In genomic region chr5:138539791-138540190, GRCh38 we compare ENCODE assay signal across 15 cellular contexts. TPM values are rescaled to one million over a fixed set of nuclear protein-coding genes. Genes with fewer than 3 reads are reported as not detected.
A peak's percentile ranks its signal among the peaks of the same experiment; 100 is the strongest.
DNase-seq lines count a peak whose midpoint lies in the region; ATAC-seq and TF ChIP-seq lines count a peak whose summit lies in the region.
"Had no signal": no experiment of that assay in that cellular context is flagged by ENCODE, and none has a peak within 500 bp of the region (broad histone marks: within the 10 kb centered on the region; RNA-seq: fewer than 3 reads in every experiment).

No MANE protein-coding gene starts in this region.

- no peak overlapping the region for H3K27ac ChIP-seq in PC-9
- no peak overlapping the region for H3K27ac ChIP-seq in iPS-20b (ENCODE audit: low read length)
- H3K27ac ChIP-seq: coronary artery had no signal

- H3F3A ChIP-seq in PC-9 (ENCODE audit: insufficient read depth, low read depth): peaks cover 29% of the 10 kb centered on the region; the same call in 1 of the 2 replicates

- POLR2A ChIA-PET in PC-9 (lab: Charles Lee; ENCODE audit: unreplicated experiment): no interaction called here

- H3K36me3 ChIP-seq in PC-9 (ENCODE audit: low read depth) (peaks cover 46% of the 10 kb centered on the region), iPS-20b (ENCODE audit: insufficient read depth, low read depth, low read length) (peaks cover 52% of the 10 kb centered on the region)

- CTCF ChIA-PET in PC-9 (lab: Charles Lee): no interaction called here

- H3K9me3 ChIP-seq in PC-9 (ENCODE audit: insufficient read depth, low read depth) (no peaks in the 10 kb centered on the region), iPS-20b (ENCODE audit: insufficient read depth, low read depth, low read length) (no peaks in the 10 kb centered on the region)

- intact Hi-C loops in PC-9 (cut with micrococcal nuclease; ENCODE audit: unreplicated experiment): loop anchor here (10.0 kb wide), 1 partner anchor 355 kb away; no protein-coding TSS in a partner anchor

- no peak for TF ChIP-seq CTCF in PC-9 (conservative IDR thresholded peaks at IDR 0.05)

- no peak for DNase-seq in activated T-cell treated with anti-CD3 and anti-CD28 coated beads, Interleukin-2, amount 50 U/mL, for 72 hours
- DNase-seq in activated T-cell treated with anti-CD3 and anti-CD28 coated beads, Interleukin-2, amount 50 U/mL, for 48 hours: no peak
- no peak for DNase-seq in PC-9
- no peak for DNase-seq in iPS-NIHi7 (ENCODE audit: extremely low spot score)
- DNase-seq in SIG-M5 (lab: John Stamatoyannopoulos, UW): no peak
- DNase-seq: activated CD4-positive, alpha-beta T cell treated with anti-CD3 and anti-CD28 coated beads for 1 hour; glutamatergic neuron; kidney glomerular epithelial cell; NCI-H1930; NCI-H526 had no signal

- H3K27ac Mint-ChIP-seq in activated T-cell treated with anti-CD3 and anti-CD28 coated beads, Interleukin-2, amount 50 U/mL, for 72 hours: peak overlapping the region; percentile 43
- peak overlapping the region; percentile 17 for H3K27ac Mint-ChIP-seq in stimulated activated memory B cell treated with anti-CD40 and anti-IgM and Interleukin-4, amounts not matched to agents 10 μg/mL and 1 μg/mL and 100 μg/mL, for 72 hours
- H3K27ac Mint-ChIP-seq: progenitor cell of endocrine pancreas had no signal

- no TSS peak for BruUV-seq in PC-9 (replicated peaks; lab: Mats Ljungman, UMichigan)

- peaks cover 95% of the 10 kb centered on the region for H3K79me2 ChIP-seq in PC-9 (ENCODE audit: low read depth)

- no peaks in the 10 kb centered on the region for H3K9me3 Mint-ChIP-seq in activated T-cell treated with anti-CD3 and anti-CD28 coated beads, Interleukin-2, amount 50 U/mL, for 72 hours
- no peaks in the 10 kb centered on the region for H3K9me3 Mint-ChIP-seq in stimulated activated memory B cell treated with anti-CD40 and anti-IgM and Interleukin-4, amounts not matched to agents 10 μg/mL and 1 μg/mL and 100 μg/mL, for 72 hours

- H3K27me3 ChIP-seq in PC-9 (ENCODE audit: insufficient read depth, low read depth) (no peaks in the 10 kb centered on the region), iPS-20b (ENCODE audit: insufficient read depth, low read length) (no peaks in the 10 kb centered on the region)

- H3K4me3 Mint-ChIP-seq in activated T-cell treated with anti-CD3 and anti-CD28 coated beads, Interleukin-2, amount 50 U/mL, for 72 hours: peak overlapping the region; percentile 49 to 97
- H3K4me3 Mint-ChIP-seq in stimulated activated memory B cell treated with anti-CD40 and anti-IgM and Interleukin-4, amounts not matched to agents 10 μg/mL and 1 μg/mL and 100 μg/mL, for 72 hours: no peak overlapping the region

- no peaks in the 10 kb centered on the region for H3K27me3 Mint-ChIP-seq in activated T-cell treated with anti-CD3 and anti-CD28 coated beads, Interleukin-2, amount 50 U/mL, for 72 hours (ENCODE audit: low read depth)
- H3K27me3 Mint-ChIP-seq in stimulated activated memory B cell treated with anti-CD40 and anti-IgM and Interleukin-4, amounts not matched to agents 10 μg/mL and 1 μg/mL and 100 μg/mL, for 72 hours: no peaks in the 10 kb centered on the region
- H3K27me3 Mint-ChIP-seq: progenitor cell of endocrine pancreas had no signal

- H2AFZ ChIP-seq in PC-9: no peak overlapping the region

- H3K9ac ChIP-seq in iPS-20b (ENCODE audit: low read depth, low read length): no peak overlapping the region

- peaks cover 15 to 32% of the 10 kb centered on the region in 2 donors for H3K36me3 Mint-ChIP-seq in activated T-cell treated with anti-CD3 and anti-CD28 coated beads, Interleukin-2, amount 50 U/mL, for 72 hours (ENCODE audit: insufficient read depth in 2 of 2)
- peaks cover 16% of the 10 kb centered on the region for H3K36me3 Mint-ChIP-seq in stimulated activated memory B cell treated with anti-CD40 and anti-IgM and Interleukin-4, amounts not matched to agents 10 μg/mL and 1 μg/mL and 100 μg/mL, for 72 hours

- ATAC-seq in activated T-cell treated with anti-CD3 and anti-CD28 coated beads, Interleukin-2, amount 50 U/mL, for 72 hours (replicated peaks in 1 of 2): no peak
- ATAC-seq in stimulated activated memory B cell treated with anti-CD40 and anti-IgM and Interleukin-4, amounts not matched to agents 10 μg/mL and 1 μg/mL and 100 μg/mL, for 72 hours: no peak
- ATAC-seq in HG03095 (IDR thresholded peaks at IDR 0.05; ENCODE audit: unreplicated experiment): no peak

- H3K4me1 ChIP-seq in PC-9 (replicated peaks; ENCODE audit: insufficient read depth) (peaks cover 38% of the 10 kb centered on the region), iPS-20b (ENCODE audit: insufficient read depth, low read length) (peaks cover 9% of the 10 kb centered on the region; the same call in 1 of the 2 replicates)

- peaks cover 64% of the 10 kb centered on the region for H3K4me1 Mint-ChIP-seq in activated T-cell treated with anti-CD3 and anti-CD28 coated beads, Interleukin-2, amount 50 U/mL, for 72 hours (ENCODE audit: low read depth)
- peaks cover 52% of the 10 kb centered on the region for H3K4me1 Mint-ChIP-seq in stimulated activated memory B cell treated with anti-CD40 and anti-IgM and Interleukin-4, amounts not matched to agents 10 μg/mL and 1 μg/mL and 100 μg/mL, for 72 hours

- H3K4me2 ChIP-seq in PC-9: peak overlapping the region; percentile 88

- H4K20me1 ChIP-seq in PC-9 (ENCODE audit: insufficient read depth): peaks cover 64% of the 10 kb centered on the region

- H3K4me3 ChIP-seq in PC-9: peak overlapping the region; percentile 66; the same call in 1 of the 2 replicates
- 0 out of 2 replicates have a peak overlapping the region, but pooled peaks have one; percentile 4 for H3K4me3 ChIP-seq in iPS-20b (ENCODE audit: low read length)
- H3K4me3 ChIP-seq: coronary artery had no signal

- no peaks in the 10 kb centered on the region for H3K9me2 ChIP-seq in PC-9 (ENCODE audit: insufficient read depth)

RNA-seq across cellular contexts. Expression of gene ETF1, which starts 3.2 kb away (rescaled TPM):
- total RNA-seq in activated T-cell treated with anti-CD3 and anti-CD28 coated beads, Interleukin-2, amount 50 U/mL, for 72 hours: 100 to 1,000 TPM; 106 to 111 TPM
- total RNA-seq in PC-9 (2021): 61.8 and 84.9 TPM in 2 replicates

RNA-seq across cellular contexts. Expression of gene HSPA9, which starts 35.4 kb away (rescaled TPM):
- 100 to 1,000 TPM; 448 to 505 TPM for total RNA-seq in activated T-cell treated with anti-CD3 and anti-CD28 coated beads, Interleukin-2, amount 50 U/mL, for 72 hours
- total RNA-seq in PC-9 (2021): 252 and 256 TPM in 2 replicates
